Comparison of ENCODE assay signal across 8 cellular contexts in the genomic region with DNA sequence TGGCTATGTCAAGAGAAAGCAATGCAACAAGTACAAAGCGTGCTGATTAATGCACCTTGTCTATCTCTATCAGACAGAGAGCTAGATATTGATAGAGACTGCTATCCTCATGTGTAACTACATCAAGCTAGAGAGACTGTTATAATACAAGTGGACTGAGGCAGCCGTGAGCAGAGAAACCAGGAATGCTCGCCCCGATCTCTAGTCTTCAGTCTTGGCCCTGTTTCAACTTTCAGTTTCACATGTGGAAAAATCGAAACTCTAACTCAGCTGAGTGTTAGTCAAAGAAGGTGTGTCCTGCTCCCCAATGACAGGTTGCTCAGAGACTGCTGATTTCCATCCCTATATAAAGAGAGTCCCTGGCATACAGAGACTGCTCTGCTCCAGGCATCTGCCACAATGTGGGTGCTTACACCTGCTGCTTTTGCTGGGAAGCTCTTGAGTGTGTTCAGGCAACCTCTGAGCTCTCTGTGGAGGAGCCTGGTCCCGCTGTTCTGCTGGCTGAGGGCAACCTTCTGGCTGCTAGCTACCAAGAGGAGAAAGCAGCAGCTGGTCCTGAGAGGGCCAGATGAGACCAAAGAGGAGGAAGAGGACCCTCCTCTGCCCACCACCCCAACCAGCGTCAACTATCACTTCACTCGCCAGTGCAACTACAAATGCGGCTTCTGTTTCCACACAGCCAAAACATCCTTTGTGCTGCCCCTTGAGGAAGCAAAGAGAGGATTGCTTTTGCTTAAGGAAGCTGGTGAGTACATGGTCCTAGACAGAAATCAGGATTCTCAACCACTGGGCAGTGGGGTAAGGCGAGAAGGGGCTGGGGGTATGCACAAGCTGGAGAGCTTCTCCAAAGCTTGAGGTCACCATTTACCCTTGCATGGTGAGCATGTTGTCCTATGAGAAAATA. TPM values are rescaled to one million over a fixed set of nuclear protein-coding genes. Genes with fewer than 3 reads are reported as not detected.
A peak's percentile ranks its signal among the peaks of the same experiment; 100 is the strongest.
DNase-seq lines count a peak whose midpoint lies in the region; ATAC-seq and TF ChIP-seq lines count a peak whose summit lies in the region.

A gene with protein sequence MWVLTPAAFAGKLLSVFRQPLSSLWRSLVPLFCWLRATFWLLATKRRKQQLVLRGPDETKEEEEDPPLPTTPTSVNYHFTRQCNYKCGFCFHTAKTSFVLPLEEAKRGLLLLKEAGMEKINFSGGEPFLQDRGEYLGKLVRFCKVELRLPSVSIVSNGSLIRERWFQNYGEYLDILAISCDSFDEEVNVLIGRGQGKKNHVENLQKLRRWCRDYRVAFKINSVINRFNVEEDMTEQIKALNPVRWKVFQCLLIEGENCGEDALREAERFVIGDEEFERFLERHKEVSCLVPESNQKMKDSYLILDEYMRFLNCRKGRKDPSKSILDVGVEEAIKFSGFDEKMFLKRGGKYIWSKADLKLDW (plus strand): TSS at position 376 of the 904 bp plus-strand sequence. CDS start 24 bp downstream, at position 400.

- H4K20me1 ChIP-seq in fibroblast of lung (ENCODE audit: control insufficient read depth, extremely low read depth, insufficient read depth, low read length), result no peaks in the 10 kb centered on the region

- no peak within 1 kb of the TSS for H3K27ac ChIP-seq in fibroblast of lung (ENCODE audit: insufficient read depth, low read length)
- peak within 1 kb of the TSS; percentile 67 for H3K27ac ChIP-seq in rectal smooth muscle tissue (ENCODE audit: low read depth, low read length)

- peak within 1 kb of the TSS; percentile 73 for H3K4me2 ChIP-seq in fibroblast of lung (ENCODE audit: extremely low read depth, insufficient read depth, low read length)

- H3K27me3 ChIP-seq in fibroblast of lung (ENCODE audit: control insufficient read depth, insufficient read depth, low read length), result no peaks in the 10 kb centered on the region
- H3K27me3 ChIP-seq in rectal smooth muscle tissue (ENCODE audit: control insufficient read depth, insufficient read depth, low read length), result no peaks in the 10 kb centered on the region

- TF ChIP-seq CTCF in fibroblast of lung (conservative IDR thresholded peaks at IDR 0.05 in 1 of 2, IDR thresholded peaks at IDR 0.05 in 1 of 2; ENCODE audit: low read depth in 1 of 2, low read length in 2 of 2), result no peak

- peak; percentile 78 for ATAC-seq in HG02571 (IDR thresholded peaks at IDR 0.05; ENCODE audit: unreplicated experiment)

- H2AFZ ChIP-seq in fibroblast of lung (ENCODE audit: low read length), result peak within 1 kb of the TSS; percentile 30

- no peaks in the 10 kb centered on the region for H3K79me2 ChIP-seq in fibroblast of lung (ENCODE audit: control insufficient read depth, insufficient read depth, low read length)

- H3K36me3 ChIP-seq in fibroblast of lung (ENCODE audit: control insufficient read depth, insufficient read depth, low read length) (no peaks in the 10 kb centered on the region), rectal smooth muscle tissue (ENCODE audit: control insufficient read depth, insufficient read depth, low read length) (no peaks in the 10 kb centered on the region)

- H3K9me3 ChIP-seq in fibroblast of lung (ENCODE audit: control insufficient read depth, insufficient read depth, low read depth, low read length), result no peaks in the 10 kb centered on the region

- peak within 1 kb of the TSS; percentile 21 to 55 (median 43) for H3K4me3 ChIP-seq in fibroblast of lung (replicated peaks in 1 of 4; ENCODE audit: control extremely low read depth in 1 of 4, insufficient read depth in 1 of 4, low read depth in 3 of 4, low read length in 4 of 4)
- peak within 1 kb of the TSS; percentile 79 for H3K4me3 ChIP-seq in rectal smooth muscle tissue (ENCODE audit: low read length)

- DNase-seq in NCI-H748 (lab: John Stamatoyannopoulos, UW; ENCODE audit: unreplicated experiment) (peak; percentile 45), NCI-H748 treated with DMSO at 0.1 percent for 48 hours (lab: John Stamatoyannopoulos, UW) (no peak), NAMALWA (ENCODE audit: low spot score) (peak; percentile 34), fibroblast of lung (ENCODE audit: low read depth in 2 of 2) (peak; percentile 34 to 42), cerebellar cortex (ENCODE audit: low spot score) (no peak)
- peak; percentile 33 for DNase-seq in activated CD4-positive, alpha-beta T cell treated with anti-CD3 and anti-CD28 coated beads for 48 hours

- H3K9ac ChIP-seq in fibroblast of lung (ENCODE audit: insufficient read depth, low read length) (no peak within 1 kb of the TSS), rectal smooth muscle tissue (ENCODE audit: low read length) (no peak within 1 kb of the TSS)

- H3K4me1 ChIP-seq in fibroblast of lung (ENCODE audit: control insufficient read depth, extremely low read depth, insufficient read depth, low read length) (no peaks in the 10 kb centered on the region), rectal smooth muscle tissue (ENCODE audit: control insufficient read depth, insufficient read depth, low read length) (peaks cover 9% of the 10 kb centered on the region)

RNA-seq across cellular contexts. Expression of the gene that starts here (rescaled TPM):
- 0.77 and 1.7 TPM in 2 replicates for total RNA-seq in fibroblast of lung
- 0.14 and 0.17 TPM in 2 replicates for polyA plus RNA-seq in fibroblast of lung
- 0.03 and 0.13 TPM in 2 replicates for polyA plus RNA-seq in fibroblast of lung (2012)
- not detected in 2 replicates for polyA minus RNA-seq in fibroblast of lung (ENCODE audit: low replicate concordance)

Comparison
In these comparisons a context has a peak if more than half of its experiments do, and no peak if none do; other contexts are left out.
1. DNase-seq: peak in NCI-H748 (single experiment), NAMALWA (single experiment), activated CD4-positive, alpha-beta T cell treated with anti-CD3 and anti-CD28 coated beads for 48 hours (single experiment) and fibroblast of lung (2 of 2); none in NCI-H748 treated with DMSO at 0.1 percent for 48 hours (single experiment) and cerebellar cortex (single experiment).